In the genomic region with DNA sequence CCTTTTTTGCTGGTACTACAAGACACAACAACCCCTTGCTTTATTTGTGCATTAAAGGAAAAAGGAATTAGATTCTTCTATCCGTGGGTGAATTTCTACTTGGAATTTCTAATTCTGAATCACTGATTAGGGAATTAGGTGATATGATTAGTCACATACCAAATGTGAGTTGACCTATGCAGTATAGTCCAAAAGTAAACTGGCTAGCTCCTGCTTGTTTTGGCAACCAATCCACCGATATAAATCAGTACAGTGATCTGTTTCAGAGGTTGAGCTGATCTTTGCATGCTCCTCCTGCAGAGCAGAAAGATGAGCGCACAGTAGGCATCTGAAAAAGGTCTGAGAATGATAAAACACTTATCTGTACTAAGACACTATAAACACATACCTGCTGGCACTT, we compare ENCODE assay signal across 1 cellular context.
TF ChIP-seq lines count a peak whose summit lies in the region.

No MANE protein-coding gene starts in this region.

TF ChIP-seq in GM23338, 12 proteins besides CTCF, POLR2A, EP300 and RAD21 (continued from another document):
- TF ChIP-seq ETS1 (IDR thresholded peaks at IDR 0.05) (no peak), JUNB (IDR thresholded peaks at IDR 0.05; ENCODE audit: unreplicated experiment) (no peak), ZNF331 (CRISPR knock-in tag; IDR thresholded peaks at IDR 0.05; ENCODE audit: low read depth) (no peak), EZH2 (IDR thresholded peaks at IDR 0.05; ENCODE audit: low read depth, unreplicated experiment) (no peak), CREB1 (CRISPR knock-in tag; IDR thresholded peaks at IDR 0.05; ENCODE audit: low read depth) (no peak), ZNF114 (CRISPR knock-in tag; IDR thresholded peaks at IDR 0.05) (no peak)
